In genomic region chr20:62620624-62621023, GRCh38 we compare ENCODE assay signal across 24 cellular contexts. TPM values are rescaled to one million over a fixed set of nuclear protein-coding genes. Genes with fewer than 3 reads are reported as not detected.
DNase-seq lines count a peak whose midpoint lies in the region; ATAC-seq, FAIRE-seq and TF ChIP-seq lines count a peak whose summit lies in the region.
"Had no signal": no experiment of that assay in that cellular context is flagged by ENCODE, and none has a peak within 500 bp of the region (broad histone marks: within the 10 kb centered on the region; RNA-seq: fewer than 3 reads in every experiment).

No MANE protein-coding gene starts in this region.

- H3K4me3 ChIP-seq in BLaER1 (no peak overlapping the region), PC-9 (peak overlapping the region; percentile 47; the same call in 1 of the 2 replicates), H1 (ENCODE audit: extremely low read depth in 1 of 4, insufficient read depth in 2 of 4, low read depth in 3 of 4, low read length in 4 of 4) (no peak overlapping the region), mesenchymal stem cell (ENCODE audit: insufficient read depth in 1 of 2, low read depth in 1 of 2, low read length in 2 of 2) (no peak overlapping the region), sigmoid colon (no peak overlapping the region)
- no peak overlapping the region for H3K4me3 ChIP-seq in CD8-positive, alpha-beta T cell (ENCODE audit: low read depth, low read length)
- H3K4me3 ChIP-seq: A549, GM12878, GM23248, SK-N-MC had no signal

- CTCF ChIA-PET in PC-9 (lab: Charles Lee) (interaction anchor here (0.6 kb wide), 1 partner anchor 235 kb away, joined by 3 read pairs; no protein-coding TSS in a partner anchor), H1 (lab: Charles Lee; ENCODE audit: partially characterized antibody) (interaction anchor here (1.4 kb wide), 1 partner anchor 97 kb away, joined by 4 read pairs; no protein-coding TSS in a partner anchor)
- CTCF ChIA-PET in CD8-positive, alpha-beta T cell (lab: Charles Lee), result no interaction called here

- H3K9me3 Mint-ChIP-seq in CD8-positive, alpha-beta T cell, result no peaks in the 10 kb centered on the region
- H3K9me3 Mint-ChIP-seq: CD4-positive, alpha-beta T cell had no signal

- peaks cover 65% of the 10 kb centered on the region for H3F3A ChIP-seq in PC-9 (ENCODE audit: insufficient read depth, low read depth)

- TF ChIP-seq RAD21 in H1 (IDR thresholded peaks at IDR 0.05 in 1 of 2, conservative IDR thresholded peaks at IDR 0.05 in 1 of 2; ENCODE audit: low read depth in 2 of 2, low read length in 2 of 2), result no peak

- H3K9me3 ChIP-seq in BLaER1 (no peaks in the 10 kb centered on the region), PC-9 (ENCODE audit: insufficient read depth, low read depth) (no peaks in the 10 kb centered on the region), H1 (ENCODE audit: insufficient read depth in 2 of 2, low read depth in 1 of 2, low read length in 1 of 2) (no peaks in the 10 kb centered on the region), mesenchymal stem cell (ENCODE audit: control insufficient read depth, low read length) (no peaks in the 10 kb centered on the region), sigmoid colon (no peaks in the 10 kb centered on the region)
- H3K9me3 ChIP-seq in CD8-positive, alpha-beta T cell (ENCODE audit: low read length), result no peaks in the 10 kb centered on the region
- H3K9me3 ChIP-seq: A549, Caco-2 had no signal

- H4K20me1 ChIP-seq in BLaER1 (no peaks in the 10 kb centered on the region), PC-9 (ENCODE audit: insufficient read depth) (no peaks in the 10 kb centered on the region), H1 (replicated peaks in 1 of 2; ENCODE audit: control insufficient read depth in 1 of 2, insufficient read depth in 2 of 2, low read length in 2 of 2) (peaks cover 0 to 2% of the 10 kb centered on the region in 2 experiments)

- no peaks in the 10 kb centered on the region for H3K9me2 ChIP-seq in PC-9 (ENCODE audit: insufficient read depth)

- H2BK5ac ChIP-seq in H1 (ENCODE audit: low read depth, low read length) (no peak overlapping the region), mesenchymal stem cell (ENCODE audit: low read depth, low read length, poor library complexity, severe bottlenecking) (no peak overlapping the region)

- H2AFZ ChIP-seq in PC-9 (no peak overlapping the region), H1 (ENCODE audit: low read length) (no peak overlapping the region), mesenchymal stem cell (ENCODE audit: low read depth, low read length) (no peak overlapping the region)
- H2AFZ ChIP-seq: GM23248 had no signal

- POLR2A ChIA-PET in PC-9 (lab: Charles Lee; ENCODE audit: unreplicated experiment), result no interaction called here
- POLR2A ChIA-PET in H1 (lab: Charles Lee; ENCODE audit: partially characterized antibody), result no interaction called here
- POLR2A ChIA-PET in CD8-positive, alpha-beta T cell (lab: Charles Lee), result no interaction called here

- no peak overlapping the region for H3K4ac ChIP-seq in H1 (replicated peaks; ENCODE audit: insufficient read length, low read depth, low read length)
- H3K4ac ChIP-seq in mesenchymal stem cell (ENCODE audit: low read depth in 1 of 2, low read length in 2 of 2), result no peak overlapping the region

- H3K27me3 ChIP-seq in BLaER1, result no peaks in the 10 kb centered on the region
- no peaks in the 10 kb centered on the region for H3K27me3 ChIP-seq in PC-9 (ENCODE audit: insufficient read depth, low read depth)
- H3K27me3 ChIP-seq in H1 (replicated peaks in 1 of 4; ENCODE audit: control insufficient read depth in 3 of 4, extremely low read depth in 1 of 4, insufficient read depth in 3 of 4, low read length in 3 of 4), result no peaks in the 10 kb centered on the region; a peak in 1 of 7 replicates
- peaks cover 0 to 12% of the 10 kb centered on the region in 2 experiments for H3K27me3 ChIP-seq in mesenchymal stem cell (ENCODE audit: control insufficient read depth in 1 of 2, insufficient read depth in 1 of 2, low read length in 2 of 2)
- no peaks in the 10 kb centered on the region for H3K27me3 ChIP-seq in sigmoid colon
- no peaks in the 10 kb centered on the region for H3K27me3 ChIP-seq in CD8-positive, alpha-beta T cell (ENCODE audit: insufficient read depth, low read length)

- 86% methylated on average over 13 of the region's 13 CpGs; no CpG with 5 or more reads in 1 of the 2 experiments for WGBS in H1 (ENCODE audit: extremely low coverage in 1 of 2, insufficient coverage in 1 of 2, insufficient read length in 1 of 2, insufficient replicate concordance in 2 of 2, low coverage in 1 of 2, low lambda C conversion rate in 2 of 2, missing lambda C conversion rate in 1 of 2), 2 experiments
- 88% methylated on average over 9 of the region's 13 CpGs for WGBS in mesenchymal stem cell
- 85 to 88% methylated on average over 13 of the region's 13 CpGs for WGBS in sigmoid colon, 2 donors

- H2BK120ac ChIP-seq in H1 (replicated peaks; ENCODE audit: low read depth, low read length), result no peak overlapping the region
- H2BK120ac ChIP-seq in mesenchymal stem cell (ENCODE audit: low read depth, low read length), result no peak overlapping the region

- no peak overlapping the region for H2BK12ac ChIP-seq in H1 (ENCODE audit: low read depth, low read length)
- no peak overlapping the region for H2BK12ac ChIP-seq in mesenchymal stem cell (ENCODE audit: low read length in 2 of 2)

- ATAC-seq in GM18867 (IDR thresholded peaks at IDR 0.05; ENCODE audit: unreplicated experiment), result no peak
- no peak for ATAC-seq in CD8-positive, alpha-beta T cell
- ATAC-seq: A549, GM12878 had no signal

- H4K5ac ChIP-seq in H1 (ENCODE audit: insufficient read length, low read depth, low read length), result no peak overlapping the region

- H2BK20ac ChIP-seq in H1 (ENCODE audit: low read length), result no peak overlapping the region

- H2AK5ac ChIP-seq in H1 (ENCODE audit: low read depth, low read length) (no peak overlapping the region), mesenchymal stem cell (ENCODE audit: low read length, severe bottlenecking) (no peak overlapping the region)

- H3K79me2 ChIP-seq in PC-9 (ENCODE audit: low read depth) (peaks cover 28% of the 10 kb centered on the region), H1 (ENCODE audit: control insufficient read depth in 1 of 2, insufficient read depth in 2 of 2, low read length in 2 of 2) (no peaks in the 10 kb centered on the region)

- 0 out of 2 replicates have a peak overlapping the region, but pooled peaks have one; percentile 29 for H2BK15ac ChIP-seq in H1 (ENCODE audit: low read length)
- peak overlapping the region; percentile 8 for H2BK15ac ChIP-seq in mesenchymal stem cell (ENCODE audit: low read depth, poor library complexity, severe bottlenecking)

- H3K14ac ChIP-seq in H1 (ENCODE audit: insufficient read length), result no peak overlapping the region
- no peak overlapping the region for H3K14ac ChIP-seq in mesenchymal stem cell (ENCODE audit: low read length in 2 of 2)

- H3K18ac ChIP-seq in H1 (ENCODE audit: extremely low read depth, low read length) (no peak overlapping the region), mesenchymal stem cell (ENCODE audit: low read depth in 1 of 2, low read length in 2 of 2) (no peak overlapping the region)

- H4K8ac ChIP-seq in H1 (ENCODE audit: extremely low read depth, insufficient read depth, low read length) (no peak overlapping the region), mesenchymal stem cell (ENCODE audit: low read length) (no peak overlapping the region)

- no peaks in the 10 kb centered on the region for H3K36me3 Mint-ChIP-seq in CD8-positive, alpha-beta T cell

- no peaks in the 10 kb centered on the region for H3K27me3 Mint-ChIP-seq in CD8-positive, alpha-beta T cell (ENCODE audit: low read depth)
- H3K27me3 Mint-ChIP-seq: B cell; CD4-positive, alpha-beta T cell had no signal

- H3K27ac ChIP-seq in BLaER1, result no peak overlapping the region
- no peak overlapping the region for H3K27ac ChIP-seq in PC-9
- no peak overlapping the region for H3K27ac ChIP-seq in H1 (ENCODE audit: low read depth, low read length)
- H3K27ac ChIP-seq in mesenchymal stem cell (ENCODE audit: low read length, poor library complexity, severe bottlenecking), result no peak overlapping the region
- no peak overlapping the region for H3K27ac ChIP-seq in sigmoid colon
- no peak overlapping the region for H3K27ac ChIP-seq in CD8-positive, alpha-beta T cell (ENCODE audit: low read depth, low read length)
- H3K27ac ChIP-seq: GM23248, HL-60, SK-N-MC had no signal

- intact Hi-C loops in PC-9 (cut with micrococcal nuclease; ENCODE audit: unreplicated experiment) (loop anchor here (5.0 kb wide), 6 partner anchors 187 to 318 kb away; partner anchors contain the start of genes ADRM1, CABLES2, DIDO1 and RBBP8NL), sigmoid colon (cut with DNase I) (no loop called here)
- intact Hi-C loops in CD8-positive, alpha-beta T cell (cut with DNase I, micrococcal nuclease), result loop anchor here in 1 of 2 experiments (5.0 kb wide), 1 partner anchor 172 kb away; no protein-coding TSS in a partner anchor

- H3K23ac ChIP-seq in H1 (ENCODE audit: insufficient read length) (no peak overlapping the region), mesenchymal stem cell (ENCODE audit: low read length in 2 of 2) (no peak overlapping the region)

- no peak for FAIRE-seq in H1 (lab: Jason Lieb, UNC)
- FAIRE-seq: A549, GM12878 had no signal

- H3K36me3 ChIP-seq in BLaER1 (no peaks in the 10 kb centered on the region), PC-9 (ENCODE audit: low read depth) (no peaks in the 10 kb centered on the region), H1 (ENCODE audit: control insufficient read depth in 2 of 4, insufficient read depth in 4 of 4, low read length in 3 of 4) (no peaks in the 10 kb centered on the region), mesenchymal stem cell (ENCODE audit: control insufficient read depth in 1 of 2, insufficient read depth in 2 of 2, low read depth in 1 of 2, low read length in 2 of 2) (no peaks in the 10 kb centered on the region), sigmoid colon (no peaks in the 10 kb centered on the region)
- H3K36me3 ChIP-seq in CD8-positive, alpha-beta T cell (ENCODE audit: insufficient read depth, low read length), result no peaks in the 10 kb centered on the region

- H3K4me2 ChIP-seq in BLaER1 (peak overlapping the region; percentile 49; the same call in 1 of the 2 replicates), PC-9 (peak overlapping the region; percentile 77), H1 (ENCODE audit: insufficient read depth in 1 of 2, low read depth in 2 of 2, low read length in 2 of 2) (no peak overlapping the region), mesenchymal stem cell (ENCODE audit: low read length, poor library complexity, severe bottlenecking) (no peak overlapping the region)
- H3K4me2 ChIP-seq: A549 had no signal

- peaks cover 1% of the 10 kb centered on the region; the same call in 1 of the 2 replicates for H3K23me2 ChIP-seq in H1 (ENCODE audit: low read depth, low read length)

- TF ChIP-seq POLR2A in H1 (IDR thresholded peaks at IDR 0.05; ENCODE audit: control extremely low read depth in 1 of 2, low read depth in 2 of 2, low read length in 2 of 2), result no peak
- no peak for TF ChIP-seq POLR2A in sigmoid colon (IDR thresholded peaks at IDR 0.05)

- H3K9ac ChIP-seq in BLaER1, result no peak overlapping the region
- no peak overlapping the region for H3K9ac ChIP-seq in H1 (replicated peaks in 1 of 4; ENCODE audit: extremely low read depth in 1 of 4, low read depth in 3 of 4, low read length in 3 of 4)
- H3K9ac ChIP-seq in mesenchymal stem cell (ENCODE audit: low read length), result no peak overlapping the region
- H3K9ac ChIP-seq: GM23248 had no signal

- H3K56ac ChIP-seq in H1 (replicated peaks; ENCODE audit: insufficient read length, low read depth, low read length), result no peak overlapping the region

- TF ChIP-seq CTCF in PC-9 (conservative IDR thresholded peaks at IDR 0.05) (no peak), H1 (IDR thresholded peaks at IDR 0.05; ENCODE audit: control extremely low read depth in 1 of 3, insufficient read depth in 1 of 3, low read depth in 1 of 3, low read length in 3 of 3) (no peak), sigmoid colon (IDR thresholded peaks at IDR 0.05) (no peak)
- TF ChIP-seq CTCF in CD8-positive, alpha-beta T cell (IDR thresholded peaks at IDR 0.05), result no peak

- H4K91ac ChIP-seq in H1 (replicated peaks; ENCODE audit: insufficient read length, low read length), result no peak overlapping the region
- H4K91ac ChIP-seq in mesenchymal stem cell (ENCODE audit: low read length), result no peak overlapping the region

- DNase-seq in PC-9, result no peak
- no peak for DNase-seq in H1 (ENCODE audit: low read depth in 1 of 2, low spot score in 2 of 2)
- DNase-seq in mesenchymal stem cell, result no peak
- DNase-seq in sigmoid colon, result no peak
- no peak for DNase-seq in CD8-positive, alpha-beta T cell
- DNase-seq: Caco-2; CD4-positive, alpha-beta T cell; DND-41; GM23248; HCEC 1CT; KG1; NCI-H1092; NCI-H1436; NCI-H1930; NCI-H226; NCI-H510A treated with DMSO at 0.1 percent for 48 hours; SHP77 treated with DMSO at 0.1 percent for 48 hours had no signal

- peaks cover 34% of the 10 kb centered on the region for H3K4me1 Mint-ChIP-seq in CD8-positive, alpha-beta T cell (ENCODE audit: low read depth)

- no peak overlapping the region for H3K27ac Mint-ChIP-seq in CD8-positive, alpha-beta T cell
- H3K27ac Mint-ChIP-seq: CD4-positive, alpha-beta T cell had no signal

- H3K79me1 ChIP-seq in H1 (ENCODE audit: low read depth, low read length) (no peaks in the 10 kb centered on the region; the same call in 1 of the 2 replicates), mesenchymal stem cell (replicated peaks; ENCODE audit: low read length, poor library complexity, severe bottlenecking) (no peaks in the 10 kb centered on the region)

- TF ChIP-seq EP300 in H1 (IDR thresholded peaks at IDR 0.05; ENCODE audit: borderline replicate concordance in 1 of 2, low read depth in 2 of 2, low read length in 2 of 2) (no peak), sigmoid colon (IDR thresholded peaks at IDR 0.05) (no peak)

- no TSS peak for BruUV-seq in PC-9 (replicated peaks; lab: Mats Ljungman, UMichigan)

- no peak overlapping the region for H3K4me3 Mint-ChIP-seq in CD8-positive, alpha-beta T cell
- H3K4me3 Mint-ChIP-seq: CD4-positive, alpha-beta T cell had no signal

- peaks cover 91% of the 10 kb centered on the region for H3K4me1 ChIP-seq in BLaER1
- peaks cover 74% of the 10 kb centered on the region for H3K4me1 ChIP-seq in PC-9 (replicated peaks; ENCODE audit: insufficient read depth)
- peaks cover 0 to 25% (median 18%) of the 10 kb centered on the region in 4 experiments; a peak in 6 of 7 replicates for H3K4me1 ChIP-seq in H1 (replicated peaks in 1 of 4; ENCODE audit: control insufficient read depth in 3 of 4, insufficient read depth in 4 of 4, low read length in 3 of 4)
- peaks cover 60% of the 10 kb centered on the region for H3K4me1 ChIP-seq in mesenchymal stem cell (ENCODE audit: control insufficient read depth, insufficient read depth, low read depth, low read length)
- peaks cover 0 to 31% (median 25%) of the 10 kb centered on the region in 4 donors for H3K4me1 ChIP-seq in sigmoid colon
- peaks cover 42% of the 10 kb centered on the region for H3K4me1 ChIP-seq in CD8-positive, alpha-beta T cell (ENCODE audit: insufficient read depth, low read length)

RNA-seq across cellular contexts. Expression of gene SLCO4A1, which starts 21.7 kb away (rescaled TPM):
- total RNA-seq in PC-9 (2021) (14.1 and 19.3 TPM in 2 replicates), sigmoid colon (10 to 100 TPM in 1 of 4 donors, 1 to 10 TPM in 3; 5.1 to 13.2 (median 6.6) TPM)
- total RNA-seq in H1 (2021; fragmentation: NEBNext Ultra II Directional; extraction: Animal tissue kit (Norgen Biotek cat#: 25700)), result 18.2 and 18.5 TPM in 2 replicates
- polyA plus RNA-seq in H1 (2011; rRNA removed) (10.5 and 13.3 TPM in 2 replicates), sigmoid colon (10 to 100 TPM in 1 of 3 donors, 1 to 10 TPM in 2; 3.6 to 26.3 (median 4.2) TPM)
- 10.5 TPM for polyA plus RNA-seq in H1 (2011; cell fraction: cytosol; rRNA removed)
- polyA plus RNA-seq in H1 (2011; cell fraction: nucleus; rRNA removed), result 30.4 TPM
- 15.4 to 21.3 TPM (median 15.8 TPM) in 4 replicates for polyA plus RNA-seq in H1 (2012, experiment 1 of 2)
- 19.2 TPM for polyA plus RNA-seq in H1 (2012, experiment 2 of 2)
- polyA plus RNA-seq in H1 (2013, experiment 1 of 2), result 19.8 TPM
- polyA plus RNA-seq in H1 (2013, experiment 2 of 2), result 21.9 TPM
- 6.1 and 7.4 TPM in 2 replicates for polyA minus RNA-seq in H1 (2011; rRNA and poly(A)+ RNA removed)
- polyA minus RNA-seq in H1 (2011; cell fraction: cytosol; rRNA and poly(A)+ RNA removed), result 9.3 TPM
- polyA minus RNA-seq in H1 (2011; cell fraction: nucleus; rRNA and poly(A)+ RNA removed), result 10.6 TPM
- not detected for polyA plus RNA-seq in mesenchymal stem cell (2013, experiment 1 of 2)
- not detected for polyA plus RNA-seq in mesenchymal stem cell (2013, experiment 2 of 2)
- 1 to 10 TPM; 4.5 to 4.7 TPM for total RNA-seq in CD8-positive, alpha-beta T cell

Comparison
In these comparisons a context has a peak if more than half of its experiments do, and no peak if none do; other contexts are left out.
1. H3K4me2 ChIP-seq: peak in BLaER1 (single experiment) and PC-9 (single experiment); none in H1 (0 of 2) and mesenchymal stem cell (single experiment).